ENCODE assay signal across 20 cellular contexts in the genomic region with DNA sequence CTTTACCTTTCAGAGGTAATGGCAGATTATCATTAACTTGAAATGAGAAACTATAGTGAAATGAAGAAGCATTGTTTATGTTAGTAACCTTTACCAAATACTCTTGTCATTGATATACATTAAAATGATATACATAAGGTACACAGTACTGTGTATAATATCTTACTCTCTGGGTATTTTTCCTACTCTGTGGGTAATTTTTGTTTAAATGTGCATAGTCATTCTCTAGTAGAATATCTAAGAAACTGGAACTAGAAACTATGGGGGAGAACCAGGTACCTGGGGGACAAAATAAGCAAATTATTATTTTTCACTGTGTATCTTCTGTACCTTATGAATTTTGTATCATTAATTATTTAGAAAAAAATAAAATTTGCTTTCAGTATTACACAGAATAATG. TPM values are rescaled to one million over a fixed set of nuclear protein-coding genes. Genes with fewer than 3 reads are reported as not detected.
DNase-seq lines count a peak whose midpoint lies in the region; ATAC-seq, FAIRE-seq and TF ChIP-seq lines count a peak whose summit lies in the region.
"Had no signal": no experiment of that assay in that cellular context is flagged by ENCODE, and none has a peak within 500 bp of the region (broad histone marks: within the 10 kb centered on the region; RNA-seq: fewer than 3 reads in every experiment).

No MANE protein-coding gene starts in this region.

- H3K4me1 Mint-ChIP-seq in MCF 10A (ENCODE audit: insufficient read depth, unreplicated experiment) (no peaks in the 10 kb centered on the region), osteocyte (ENCODE audit: unreplicated experiment) (peaks cover 37% of the 10 kb centered on the region)
- H3K4me1 Mint-ChIP-seq: GM23338 had no signal

- TF ChIP-seq CTCF in MCF 10A (IDR thresholded peaks at IDR 0.05; ENCODE audit: unreplicated experiment) = no peak
- TF ChIP-seq CTCF in mammary epithelial cell (conservative IDR thresholded peaks at IDR 0.05 in 1 of 2, IDR thresholded peaks at IDR 0.05 in 1 of 2; ENCODE audit: extremely low read depth in 1 of 2, insufficient read depth in 1 of 2, low read depth in 1 of 2, low read length in 2 of 2) = no peak
- TF ChIP-seq CTCF in GM12878 (IDR thresholded peaks at IDR 0.05 in 2 of 3, conservative IDR thresholded peaks at IDR 0.05 in 1 of 3; ENCODE audit: control insufficient read depth in 2 of 3, extremely low read depth in 1 of 3, insufficient read depth in 1 of 3, low read depth in 3 of 3, low read length in 3 of 3) = no peak
- no peak for TF ChIP-seq CTCF in osteocyte (IDR thresholded peaks at IDR 0.05)

- no peak overlapping the region for H3K27ac ChIP-seq in mammary epithelial cell (ENCODE audit: insufficient read depth, low read depth, low read length)
- H3K27ac ChIP-seq in Karpas-422 (ENCODE audit: low read length) = peak overlapping the region; percentile 38
- peak overlapping the region; percentile 30 for H3K27ac ChIP-seq in GM12878 (ENCODE audit: control insufficient read depth, insufficient read depth)
- H3K27ac ChIP-seq: C4-2B had no signal

- no peak for TF ChIP-seq POLR2A in GM12878 (IDR thresholded peaks at IDR 0.05; ENCODE audit: low read depth, low read length)

- H3K79me2 ChIP-seq in mammary epithelial cell (ENCODE audit: insufficient read depth, low read length) = peaks cover 18% of the 10 kb centered on the region
- H3K79me2 ChIP-seq in Karpas-422 (ENCODE audit: low read length) = peaks cover 85% of the 10 kb centered on the region
- peaks cover 3% of the 10 kb centered on the region for H3K79me2 ChIP-seq in GM12878 (ENCODE audit: control insufficient read depth, insufficient read depth, low read length)

- in situ Hi-C loops in mammary epithelial cell (cut with MboI; ENCODE audit: low sequenced_read_pairs in 2 of 2) = no loop called here
- in situ Hi-C loops in GM12878 (cut with MboI) = no loop called here

- peaks cover 6% of the 10 kb centered on the region for H3K36me3 ChIP-seq in mammary epithelial cell (ENCODE audit: insufficient read depth, low read length)
- H3K36me3 ChIP-seq in Karpas-422 (ENCODE audit: insufficient read depth, low read length) = peaks cover 22% of the 10 kb centered on the region; the same call in 1 of the 2 replicates
- peaks cover 4% of the 10 kb centered on the region in 2 experiments; a peak in 3 of 4 replicates for H3K36me3 ChIP-seq in GM12878 (ENCODE audit: control insufficient read depth in 2 of 2, insufficient read depth in 2 of 2, low read length in 1 of 2)

- H3K9me3 Mint-ChIP-seq in MCF 10A (ENCODE audit: unreplicated experiment) (no peaks in the 10 kb centered on the region), osteocyte (ENCODE audit: unreplicated experiment) (no peaks in the 10 kb centered on the region)
- H3K9me3 Mint-ChIP-seq: CD8-positive, alpha-beta T cell; GM23338; H9 had no signal

- FAIRE-seq in GM12878 (lab: Jason Lieb, UNC) = no peak
- FAIRE-seq: A204.1, D721Med, G401.6, GM12892 had no signal

- no peak overlapping the region for H3K4me3 ChIP-seq in mammary epithelial cell (replicated peaks in 1 of 3; ENCODE audit: insufficient read depth in 1 of 3, low read depth in 2 of 3, low read length in 3 of 3)
- H3K4me3 ChIP-seq in Karpas-422 (ENCODE audit: low read length) = no peak overlapping the region
- no peak overlapping the region for H3K4me3 ChIP-seq in GM12878
- H3K4me3 ChIP-seq: GM23338 had no signal

- H2AFZ ChIP-seq in mammary epithelial cell (ENCODE audit: low read depth, low read length) = no peak overlapping the region
- no peak overlapping the region for H2AFZ ChIP-seq in Karpas-422 (ENCODE audit: low read length)
- H2AFZ ChIP-seq in GM12878 (ENCODE audit: control insufficient read depth, low read depth, low read length) = no peak overlapping the region
- H2AFZ ChIP-seq: GM23338 had no signal

- no peaks in the 10 kb centered on the region for H4K20me1 ChIP-seq in mammary epithelial cell (ENCODE audit: insufficient read depth, low read length)
- no peaks in the 10 kb centered on the region for H4K20me1 ChIP-seq in Karpas-422 (ENCODE audit: insufficient read depth, low read depth, low read length)
- no peaks in the 10 kb centered on the region for H4K20me1 ChIP-seq in GM12878 (ENCODE audit: control insufficient read depth, insufficient read depth)

- no peaks in the 10 kb centered on the region for H3K9me2 ChIP-seq in Karpas-422 (replicated peaks; ENCODE audit: insufficient read depth, low read length)

- no peaks in the 10 kb centered on the region for H3K27me3 ChIP-seq in mammary epithelial cell (ENCODE audit: insufficient read depth, low read length)
- H3K27me3 ChIP-seq in Karpas-422 (ENCODE audit: low read length) = no peaks in the 10 kb centered on the region
- H3K27me3 ChIP-seq in GM12878 (replicated peaks in 1 of 2; ENCODE audit: control insufficient read depth in 2 of 2, insufficient read depth in 2 of 2, low read length in 1 of 2) = no peaks in the 10 kb centered on the region
- H3K27me3 ChIP-seq: BE2C had no signal

- H3K4me1 ChIP-seq in mammary epithelial cell (ENCODE audit: insufficient read depth, low read length) = no peaks in the 10 kb centered on the region
- peaks cover 28% of the 10 kb centered on the region for H3K4me1 ChIP-seq in Karpas-422 (ENCODE audit: low read length)
- H3K4me1 ChIP-seq in GM12878 (ENCODE audit: control insufficient read depth, insufficient read depth, low read length) = peaks cover 19% of the 10 kb centered on the region

- H3K36me3 Mint-ChIP-seq in MCF 10A (ENCODE audit: insufficient read depth, unreplicated experiment) (peaks cover 7% of the 10 kb centered on the region), osteocyte (ENCODE audit: unreplicated experiment) (peaks cover 20% of the 10 kb centered on the region)

- CTCF ChIA-PET in MCF 10A (lab: Yijun Ruan, JAX) = no interaction called here
- CTCF ChIA-PET in mammary epithelial cell (lab: Charles Lee; ENCODE audit: low non-redundant PET) = no interaction called here
- CTCF ChIA-PET in GM12878 (lab: Yijun Ruan, JAX) = interaction anchor here (1.2 to 2.6 kb wide), 2 partner anchors 14 to 71 kb away, joined by 6 to 11 read pairs; no protein-coding TSS in a partner anchor

- TF ChIP-seq RAD21 in GM12878 (IDR thresholded peaks at IDR 0.05; ENCODE audit: insufficient read depth, low read depth, low read length) = no peak

- no peaks in the 10 kb centered on the region for H3K27me3 Mint-ChIP-seq in MCF 10A (ENCODE audit: insufficient read depth, unreplicated experiment)
- H3K27me3 Mint-ChIP-seq in osteocyte (ENCODE audit: unreplicated experiment) = no peaks in the 10 kb centered on the region

- H3K27ac Mint-ChIP-seq in MCF 10A (ENCODE audit: low read depth, unreplicated experiment) (peak overlapping the region; percentile 60), osteocyte (ENCODE audit: unreplicated experiment) (peak overlapping the region; percentile 47)

- no peak for ATAC-seq in GM12878
- ATAC-seq in HG03039 (IDR thresholded peaks at IDR 0.05; ENCODE audit: unreplicated experiment) = no peak
- ATAC-seq: CD8-positive, alpha-beta T cell had no signal

- POLR2A ChIA-PET in MCF 10A (lab: Yijun Ruan, JAX) (no interaction called here), GM12878 (lab: Charles Lee) (no interaction called here)

- RAD21 ChIA-PET in GM12878 (lab: Charles Lee; ENCODE audit: unreplicated experiment) = no interaction called here

- DNase-seq in MCF 10A (ENCODE audit: unreplicated experiment) = no peak
- DNase-seq in mammary epithelial cell = no peak
- DNase-seq in Karpas-422 = no peak
- no peak for DNase-seq in GM12878 (ENCODE audit: low read depth, low spot score)
- no peak for DNase-seq in osteocyte (ENCODE audit: extremely low spot score, unreplicated experiment)
- no peak for DNase-seq in activated gamma-delta T cell (lab: John Stamatoyannopoulos, UW)
- DNase-seq: BE2C; CD8-positive, alpha-beta T cell; COR-L47; DMS153; DMS79 treated with DMSO at 0.1 percent for 48 hours; EL; H9 had no signal

- dilution Hi-C loops in mammary epithelial cell (cut with HindIII; ENCODE audit: low sequenced_read_pairs) = loop anchor here (5.0 kb wide), 3 partner anchors 43 to 72 kb away; no protein-coding TSS in a partner anchor

- intact Hi-C loops in MCF 10A (cut with micrococcal nuclease) (no loop called here), mammary epithelial cell (cut with micrococcal nuclease) (no loop called here), GM12878 (cut with micrococcal nuclease; ENCODE audit: unreplicated experiment) (no loop called here)

- SMC1A ChIA-PET in GM12878 (lab: Charles Lee; ENCODE audit: uncharacterized antibody, unreplicated experiment) = interaction anchor here (0.8 kb wide), 1 partner anchor 45 kb away, joined by 3 read pairs; no protein-coding TSS in a partner anchor

- H3K9ac ChIP-seq in mammary epithelial cell (ENCODE audit: insufficient read depth, low read length) (no peak overlapping the region), Karpas-422 (ENCODE audit: low read length) (no peak overlapping the region), GM12878 (ENCODE audit: control insufficient read depth, insufficient read depth, low read length) (no peak overlapping the region)

- BruUV-seq in MCF 10A (replicated peaks; lab: Mats Ljungman, UMichigan) (no TSS peak), mammary epithelial cell (replicated peaks; lab: Mats Ljungman, UMichigan) (no TSS peak), GM12878 (replicated peaks; lab: Mats Ljungman, UMichigan) (no TSS peak)

- no peak for TF ChIP-seq EP300 in GM12878 (IDR thresholded peaks at IDR 0.05; ENCODE audit: borderline replicate concordance in 1 of 2, control insufficient read depth in 1 of 2, low read depth in 2 of 2, low read length in 2 of 2)

- H3K4me3 Mint-ChIP-seq in MCF 10A (ENCODE audit: unreplicated experiment) = no peak overlapping the region
- peak overlapping the region; percentile 23 for H3K4me3 Mint-ChIP-seq in osteocyte (ENCODE audit: unreplicated experiment)
- H3K4me3 Mint-ChIP-seq: CD8-positive, alpha-beta T cell; GM23338; H9 had no signal

- H3K4me2 ChIP-seq in mammary epithelial cell (ENCODE audit: insufficient read depth, low read depth, low read length) = no peak overlapping the region
- H3K4me2 ChIP-seq in Karpas-422 (ENCODE audit: low read depth, low read length, poor library complexity, severe bottlenecking) = no peak overlapping the region
- H3K4me2 ChIP-seq in GM12878 (ENCODE audit: control insufficient read depth, insufficient read depth) = 0 out of 2 replicates have a peak overlapping the region, but pooled peaks have one; percentile 9
- H3K4me2 ChIP-seq: GM23338 had no signal

- H3K9me3 ChIP-seq in mammary epithelial cell (replicated peaks; ENCODE audit: insufficient read depth, low read length) (no peaks in the 10 kb centered on the region), Karpas-422 (ENCODE audit: low read length) (no peaks in the 10 kb centered on the region), GM12878 (replicated peaks; ENCODE audit: control insufficient read depth, insufficient read depth, low read length) (no peaks in the 10 kb centered on the region)
- H3K9me3 ChIP-seq: BE2C had no signal

RNA-seq across cellular contexts. Expression of a gene that starts 20.6 kb away (rescaled TPM):
- 13.8 and 14.5 TPM in 2 replicates for total RNA-seq in MCF 10A (2022)
- 10 to 100 TPM; 12.5 to 13.5 TPM for total RNA-seq in mammary epithelial cell
- 16.6 TPM for polyA plus RNA-seq in mammary epithelial cell
- 12.7 TPM for polyA minus RNA-seq in mammary epithelial cell
- total RNA-seq in Karpas-422 (2014; rRNA removed; shearing (Covaris generic); ENCODE audit: low replicate concordance) = 16.8 and 30.7 TPM in 2 replicates
- total RNA-seq in GM12878 (2013; cell fraction: nucleolus; rRNA removed) = 63.5 and 64.7 TPM in 2 replicates
- 16.8 and 17.5 TPM in 2 replicates for total RNA-seq in GM12878 (2014; rRNA removed)
- total RNA-seq in GM12878 (2014; rRNA removed; fragmentation: Illumina TruSeq; extraction: Trizol) = 10.2 and 10.5 TPM in 2 replicates
- total RNA-seq in GM12878 (2021) = 9.8 and 11.0 TPM in 2 replicates
- 5.7 TPM for polyA plus RNA-seq in GM12878 (2011; ENCODE audit: low read depth)
- polyA plus RNA-seq in GM12878 (2011; rRNA removed) = 14.0 and 20.9 TPM in 2 replicates
- polyA plus RNA-seq in GM12878 (2011; cell fraction: cytosol; rRNA removed) = 16.7 and 20.1 TPM in 2 replicates
- polyA plus RNA-seq in GM12878 (2011; cell fraction: nucleus; rRNA removed) = 31.2 and 38.9 TPM in 2 replicates
- 7.8 and 8.9 TPM in 2 replicates for polyA plus RNA-seq in GM12878 (2012)
- polyA plus RNA-seq in GM12878 (2014; fragmentation: Illumina TruSeq; extraction: Trizol) = 10.6 and 14.1 TPM in 2 replicates
- polyA plus RNA-seq in GM12878 (2014; fragmentation: Nextera tagmentation; extraction: Ambion mirVana) = 1 to 10 TPM; 4.5 to 6.1 TPM
- 13.0 and 17.3 TPM in 2 replicates for polyA plus RNA-seq in GM12878 (2014; rRNA removed)
- 10 to 100 TPM; 15.8 to 16.9 TPM for polyA plus RNA-seq in GM12878 (2016; fragmentation: Nextera tagmentation; extraction: Ambion mirVana)
- 19.5 and 36.8 TPM in 2 replicates for polyA minus RNA-seq in GM12878 (2011; rRNA and poly(A)+ RNA removed)
- 6.1 and 8.6 TPM in 2 replicates for polyA minus RNA-seq in GM12878 (2011; cell fraction: cytosol; rRNA and poly(A)+ RNA removed)
- 19.0 and 24.4 TPM in 2 replicates for polyA minus RNA-seq in GM12878 (2011; cell fraction: nucleus; rRNA and poly(A)+ RNA removed)
- total RNA-seq in osteocyte = 19.5 and 19.8 TPM in 2 replicates
